In the genomic region with DNA sequence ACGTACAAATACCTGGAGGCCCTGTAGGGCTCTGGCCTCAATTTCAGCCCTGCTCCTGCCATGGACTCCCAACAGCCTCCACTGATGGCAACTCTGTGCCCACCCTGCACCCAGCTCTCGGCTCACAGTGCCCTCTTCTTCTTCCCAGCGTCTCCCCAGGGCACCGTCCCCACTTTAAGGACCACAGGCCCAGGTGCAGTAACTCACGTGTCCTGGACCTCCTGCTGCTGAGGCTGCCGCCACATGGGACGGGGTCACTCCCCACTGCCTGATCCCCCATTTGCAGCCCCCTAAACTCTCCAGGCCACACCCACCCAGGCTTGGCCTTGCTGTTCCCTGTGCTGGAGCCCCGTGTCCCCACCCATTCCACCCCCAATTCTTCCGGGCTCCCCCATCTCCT, we compare ENCODE assay signal across 16 cellular contexts.
"Had no signal": no experiment of that assay in that cellular context is flagged by ENCODE, and none has a peak within 500 bp of the region (broad histone marks: within the 10 kb centered on the region; RNA-seq: fewer than 3 reads in every experiment).

No MANE protein-coding gene starts in this region.

- H3K27ac ChIP-seq: adrenal gland, breast epithelium, neural progenitor cell, ovary, tibial artery, uterus, VCaP had no signal

- H3K4me3 ChIP-seq: adrenal gland, breast epithelium, neural progenitor cell, ovary, tibial artery, uterus had no signal

- H3K9me3 ChIP-seq: adrenal gland, breast epithelium, ovary, tibial artery, uterus had no signal

- H3K4me1 ChIP-seq: adrenal gland, breast epithelium, tibial artery, uterus had no signal

- H3K9ac ChIP-seq: neural progenitor cell had no signal

- H3K27me3 ChIP-seq: adrenal gland, neural progenitor cell, ovary, uterus had no signal

- H3K36me3 ChIP-seq: adrenal gland, breast epithelium, neural progenitor cell, ovary, tibial artery, uterus had no signal

- ATAC-seq: activated CD8-positive, alpha-beta T cell treated with anti-CD3 and anti-CD28 coated beads, Interleukin-2, amount 10 ng/mL, durations not matched to agents 7 days and 5 days; T-helper 17 cell had no signal

- FAIRE-seq: astrocyte had no signal

- DNase-seq: activated CD4-positive, alpha-beta T cell treated with anti-CD3 and anti-CD28 coated beads for 48 hours; activated CD8-positive, alpha-beta T cell treated with anti-CD3 and anti-CD28 coated beads, Interleukin-2, amount 10 ng/mL, durations not matched to agents 7 days and 5 days; activated T-cell treated with anti-CD3 and anti-CD28 coated beads, Interleukin-2, amount 50 U/mL, for 24 hours; mammary epithelial cell; naive B cell; stimulated activated CD8-positive, alpha-beta memory T cell treated with anti-CD3 and anti-CD28 coated beads, Interleukin-4, amount 100 ng/mL, for 48 hours; stimulated activated naive CD4-positive, alpha-beta T cell treated with Interleukin-2 at 50 U/mL for 16 hours; T-helper 17 cell; uterus had no signal

- H2AFZ ChIP-seq: neural progenitor cell had no signal
